ENCODE assay signal across 8 cellular contexts in genomic region chr1:150162582-150162861, GRCh38. TPM values are rescaled to one million over a fixed set of nuclear protein-coding genes. Genes with fewer than 3 reads are reported as not detected.
DNase-seq lines count a peak whose midpoint lies in the region; ATAC-seq and TF ChIP-seq lines count a peak whose summit lies in the region.

No MANE protein-coding gene starts in this region.

- H3K36me3 Mint-ChIP-seq in Caco-2 (ENCODE audit: insufficient read depth, unreplicated experiment), result no peaks in the 10 kb centered on the region
- H3K36me3 Mint-ChIP-seq in activated T-helper 17 cell treated with anti-CD3 and anti-CD28 coated beads, Interleukin-2, amount 50 U/mL, for 72 hours (ENCODE audit: low read depth), result peaks cover 34% of the 10 kb centered on the region

- POLR2A ChIA-PET in Caco-2 (lab: Charles Lee), result interaction anchor here (1.0 kb wide), 2 partner anchors 13 to 96 kb away, joined by 3 to 4 read pairs; partner anchors contain the start of gene PLEKHO1

- H3K36me3 ChIP-seq in Caco-2 (ENCODE audit: control insufficient read depth, insufficient read depth, low read length), result no peaks in the 10 kb centered on the region
- peaks cover 0 to 35% (median 11%) of the 10 kb centered on the region in 9 donors for H3K36me3 ChIP-seq in heart right ventricle
- H3K36me3 ChIP-seq in psoas muscle (ENCODE audit: insufficient read depth in 1 of 2, low read depth in 1 of 2), result peaks cover 0 to 26% of the 10 kb centered on the region in 2 donors

- no peaks in the 10 kb centered on the region for H3K9me3 ChIP-seq in Caco-2
- no peaks in the 10 kb centered on the region for H3K9me3 ChIP-seq in heart right ventricle
- no peaks in the 10 kb centered on the region for H3K9me3 ChIP-seq in psoas muscle

- intact Hi-C loops in Caco-2 (cut with micrococcal nuclease; ENCODE audit: unreplicated experiment), result loop anchor here (2.0 kb wide), 2 partner anchors 24 to 96 kb away; partner anchors contain the start of gene VPS45
- intact Hi-C loops in heart right ventricle (cut with DNase I), result loop anchor here in 2 of 10 donors (5.0 to 10.0 kb wide), 2 partner anchors 80 to 198 kb away; no protein-coding TSS in a partner anchor
- intact Hi-C loops in psoas muscle (cut with DNase I), result no loop called here

- TF ChIP-seq CTCF in Caco-2 (IDR thresholded peaks at IDR 0.05; ENCODE audit: insufficient read depth in 1 of 2, low read depth in 1 of 2, low read length in 1 of 2, severe bottlenecking in 1 of 2, unreplicated experiment in 1 of 2) (no peak), heart right ventricle (IDR thresholded peaks at IDR 0.05) (no peak), psoas muscle (IDR thresholded peaks at IDR 0.05) (no peak)

- H3K27ac Mint-ChIP-seq in Caco-2 (ENCODE audit: unreplicated experiment), result peak overlapping the region; percentile 87
- H3K27ac Mint-ChIP-seq in activated T-helper 17 cell treated with anti-CD3 and anti-CD28 coated beads, Interleukin-2, amount 50 U/mL, for 72 hours, result no peak overlapping the region

- CTCF ChIA-PET in Caco-2 (lab: Charles Lee), result interaction anchor here (0.9 to 1.3 kb wide), 3 partner anchors 8 to 25 kb away, joined by 3 to 4 read pairs (median 3); no protein-coding TSS in a partner anchor

- no peak for ATAC-seq in activated T-helper 17 cell treated with anti-CD3 and anti-CD28 coated beads, Interleukin-2, amount 50 U/mL, for 72 hours (replicated peaks)
- ATAC-seq in heart right ventricle (peak in 2 of 8 donors; percentile 1 to 3), psoas muscle (peak in 2 of 4 donors; percentile 3 to 6), HG02870 (IDR thresholded peaks at IDR 0.05; ENCODE audit: unreplicated experiment) (no peak), GM19467 (IDR thresholded peaks at IDR 0.05; ENCODE audit: unreplicated experiment) (no peak)

- H3K4me3 ChIP-seq in Caco-2 (ENCODE audit: low read depth, low read length) (no peak overlapping the region), heart right ventricle (peak overlapping the region in 8 of 10 donors; percentile 13 to 46 (median 30)), psoas muscle (peak overlapping the region; percentile 61)

- H3K9me3 Mint-ChIP-seq in Caco-2 (ENCODE audit: unreplicated experiment), result no peaks in the 10 kb centered on the region
- H3K9me3 Mint-ChIP-seq in activated T-helper 17 cell treated with anti-CD3 and anti-CD28 coated beads, Interleukin-2, amount 50 U/mL, for 72 hours, result no peaks in the 10 kb centered on the region

- DNase-seq in Caco-2 (peak in 1 of 2 experiments; percentile 16), heart right ventricle (no peak), psoas muscle (no peak), NCI-H524 (lab: John Stamatoyannopoulos, UW) (no peak), SKM-1 (lab: John Stamatoyannopoulos, UW; ENCODE audit: unreplicated experiment) (no peak)

- H3K4me3 Mint-ChIP-seq in Caco-2 (ENCODE audit: unreplicated experiment), result peak overlapping the region; percentile 62
- H3K4me3 Mint-ChIP-seq in activated T-helper 17 cell treated with anti-CD3 and anti-CD28 coated beads, Interleukin-2, amount 50 U/mL, for 72 hours, result peak overlapping the region; percentile 17

- H3K27me3 Mint-ChIP-seq in Caco-2 (ENCODE audit: insufficient read depth, unreplicated experiment), result no peaks in the 10 kb centered on the region
- H3K27me3 Mint-ChIP-seq in activated T-helper 17 cell treated with anti-CD3 and anti-CD28 coated beads, Interleukin-2, amount 50 U/mL, for 72 hours, result no peaks in the 10 kb centered on the region

- H3K27ac ChIP-seq in heart right ventricle (peak overlapping the region; percentile 76 to 96 (median 90)), psoas muscle (peak overlapping the region; percentile 89)

- peaks cover 27% of the 10 kb centered on the region for H3K4me1 Mint-ChIP-seq in Caco-2 (ENCODE audit: low read depth, unreplicated experiment)
- peaks cover 33% of the 10 kb centered on the region for H3K4me1 Mint-ChIP-seq in activated T-helper 17 cell treated with anti-CD3 and anti-CD28 coated beads, Interleukin-2, amount 50 U/mL, for 72 hours

- H3K4me1 ChIP-seq in Caco-2 (peaks cover 29% of the 10 kb centered on the region), heart right ventricle (peaks cover 10 to 84% (median 37%) of the 10 kb centered on the region in 9 donors), psoas muscle (peaks cover 21% of the 10 kb centered on the region)

- H3K27me3 ChIP-seq in Caco-2 (replicated peaks; ENCODE audit: control insufficient read depth, insufficient read depth, low read length), result no peaks in the 10 kb centered on the region
- no peaks in the 10 kb centered on the region for H3K27me3 ChIP-seq in heart right ventricle
- no peaks in the 10 kb centered on the region for H3K27me3 ChIP-seq in psoas muscle (ENCODE audit: insufficient read depth in 3 of 3, low read length in 2 of 3)

- BruUV-seq in Caco-2 (replicated peaks; lab: Mats Ljungman, UMichigan), result no TSS peak

- WGBS in heart right ventricle, 2 donors, result 31 to 58% methylated on average over 4 of the region's 4 CpGs
- 51 to 68% (median 60%) methylated on average over 4 of the region's 4 CpGs for WGBS in psoas muscle, 3 donors

RNA-seq across cellular contexts. Expression of gene PLEKHO1, which starts 12.8 kb away (rescaled TPM):
- 2.1 and 3.6 TPM in 2 replicates for total RNA-seq in Caco-2 (2022)
- total RNA-seq in activated T-helper 17 cell treated with anti-CD3 and anti-CD28 coated beads, Interleukin-2, amount 50 U/mL, for 72 hours, result 10 to 100 TPM; 33.1 to 43.0 TPM
- total RNA-seq in heart right ventricle, result 10 to 100 TPM; 29.3 to 82.3 (median 56.8) TPM
- 100 to 1,000 TPM; 215 to 221 TPM for polyA plus RNA-seq in heart right ventricle
- total RNA-seq in psoas muscle, result 10 to 100 TPM; 37.7 to 68.7 (median 41.9) TPM
- polyA plus RNA-seq in psoas muscle, result 100 to 1,000 TPM in 1 of 3 donors, 10 to 100 TPM in 2; 71.4 to 119 (median 84.9) TPM
